34 cellular contexts compared by ENCODE assay signal in the genomic region with DNA sequence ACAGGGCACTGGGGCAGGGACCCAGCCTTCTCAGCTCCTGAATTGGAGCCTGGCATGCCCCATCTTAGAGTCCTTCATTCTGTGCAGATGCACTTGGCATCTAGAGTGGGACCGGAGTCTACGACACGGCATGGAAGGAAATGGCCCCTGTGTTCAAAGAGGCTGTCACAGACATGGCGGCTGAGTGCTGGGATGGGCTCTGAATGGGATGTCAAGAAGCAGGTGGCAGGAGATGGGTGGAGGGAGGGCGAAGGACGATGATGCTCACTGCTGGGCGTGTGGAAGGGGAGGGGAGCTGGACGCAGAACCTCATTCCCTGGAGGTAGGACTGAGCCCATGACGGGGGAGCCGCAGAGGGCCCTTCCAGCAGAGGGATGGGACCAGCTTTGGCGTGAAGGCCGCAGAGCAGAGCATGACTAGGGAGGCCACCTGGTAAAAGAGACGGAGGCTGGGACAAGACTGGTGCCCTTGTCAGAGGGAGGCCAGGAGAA. TPM values are rescaled to one million over a fixed set of nuclear protein-coding genes. Genes with fewer than 3 reads are reported as not detected.
"Had no signal": no experiment of that assay in that cellular context is flagged by ENCODE, and none has a peak within 500 bp of the region (broad histone marks: within the 10 kb centered on the region; RNA-seq: fewer than 3 reads in every experiment).

No MANE protein-coding gene starts in this region.

- H3K27ac ChIP-seq: brain microvascular endothelial cell, esophagus muscularis mucosa, foreskin keratinocyte, heart left ventricle, left lung, neutrophil, ovary, prostate gland, skin epidermis, stomach, thyroid gland, VCaP had no signal

- H3K4me3 ChIP-seq: esophagus muscularis mucosa, heart left ventricle, left lung, ovary, prostate gland, skin epidermis, stomach, thyroid gland had no signal

- H3K36me3 ChIP-seq: brain microvascular endothelial cell, esophagus muscularis mucosa, heart left ventricle, left lung, neutrophil, ovary, prostate gland, stomach, thyroid gland had no signal

- H3K4me1 ChIP-seq: esophagus muscularis mucosa, foreskin keratinocyte, prostate gland had no signal

- ATAC-seq: activated CD4-positive, CD25-positive, alpha-beta regulatory T cell treated with anti-CD3 and anti-CD28 coated beads, Interleukin-2, amount 50 U/mL, for 24 hours; foreskin keratinocyte; heart left ventricle; left lung; sciatic nerve; stimulated activated naive B cell treated with anti-CD40 and anti-IgM and Interleukin-4, amounts not matched to agents 10 μg/mL and 1 μg/mL and 100 μg/mL, for 72 hours had no signal

- H3K27me3 Mint-ChIP-seq: activated CD4-positive, alpha-beta memory T cell treated with anti-CD3 and anti-CD28 coated beads for 36 hours; activated naive CD8-positive, alpha-beta T cell treated with anti-CD3 and anti-CD28 coated beads, Interleukin-2, amount 10 ng/mL, durations not matched to agents 7 days and 5 days had no signal

- H3K27me3 ChIP-seq: ovary, thyroid gland had no signal

- H3K27ac Mint-ChIP-seq: activated CD4-positive, alpha-beta memory T cell treated with anti-CD3 and anti-CD28 coated beads for 36 hours; activated naive CD4-positive, alpha-beta T cell treated with anti-CD3 and anti-CD28 coated beads, Interleukin-2, amount 10 ng/mL, durations not matched to agents 7 days and 5 days; activated naive CD8-positive, alpha-beta T cell treated with anti-CD3 and anti-CD28 coated beads, Interleukin-2, amount 10 ng/mL, durations not matched to agents 7 days and 5 days; activated T-cell treated with anti-CD3 and anti-CD28 coated beads, Interleukin-2, amount 50 U/mL, for 24 hours; nephron had no signal

- H3K4me1 Mint-ChIP-seq: activated naive CD4-positive, alpha-beta T cell treated with anti-CD3 and anti-CD28 coated beads, Interleukin-2, amount 10 ng/mL, durations not matched to agents 7 days and 5 days; nephron had no signal

- H3K9me3 ChIP-seq: esophagus muscularis mucosa, heart left ventricle, left lung, neutrophil, ovary, prostate gland, stomach, thyroid gland had no signal

- DNase-seq: activated CD4-positive, alpha-beta memory T cell treated with anti-CD3 and anti-CD28 coated beads for 36 hours; activated CD4-positive, alpha-beta T cell treated with anti-CD3 and anti-CD28 coated beads for 48 hours; activated CD8-positive, alpha-beta memory T cell treated with anti-CD3 and anti-CD28 coated beads, Interleukin-2, amount 50 U/mL, for 4 hours; activated gamma-delta T cell; activated naive CD4-positive, alpha-beta T cell treated with anti-CD3 and anti-CD28 coated beads, Interleukin-2, amount 10 ng/mL, durations not matched to agents 7 days and 5 days; activated naive CD8-positive, alpha-beta T cell treated with anti-CD3 and anti-CD28 coated beads, Interleukin-2, amount 10 ng/mL, durations not matched to agents 7 days and 5 days; activated T-cell treated with anti-CD3 and anti-CD28 coated beads, Interleukin-2, amount 50 U/mL, for 24 hours; brain microvascular endothelial cell; caudate nucleus; foreskin keratinocyte; ovary; retina; stimulated activated CD4-positive, alpha-beta T cell treated with anti-CD3 and anti-CD28 coated beads, Interleukin-1b, Interleukin-23, amount 100 ng/mL, for 48 hours; stimulated activated naive B cell treated with anti-CD40 and anti-IgM and Interleukin-4, amounts not matched to agents 10 μg/mL and 1 μg/mL and 100 μg/mL, for 72 hours; stomach; thyroid gland had no signal

- H3K4me3 Mint-ChIP-seq: activated CD4-positive, alpha-beta memory T cell treated with anti-CD3 and anti-CD28 coated beads for 36 hours; activated naive CD4-positive, alpha-beta T cell treated with anti-CD3 and anti-CD28 coated beads, Interleukin-2, amount 10 ng/mL, durations not matched to agents 7 days and 5 days; activated naive CD8-positive, alpha-beta T cell treated with anti-CD3 and anti-CD28 coated beads, Interleukin-2, amount 10 ng/mL, durations not matched to agents 7 days and 5 days; activated T-cell treated with anti-CD3 and anti-CD28 coated beads, Interleukin-2, amount 50 U/mL, for 24 hours; nephron; stimulated activated naive B cell treated with anti-CD40 and anti-IgM and Interleukin-4, amounts not matched to agents 10 μg/mL and 1 μg/mL and 100 μg/mL, for 72 hours had no signal

- H3K36me3 Mint-ChIP-seq: activated CD4-positive, alpha-beta memory T cell treated with anti-CD3 and anti-CD28 coated beads for 36 hours; activated naive CD4-positive, alpha-beta T cell treated with anti-CD3 and anti-CD28 coated beads, Interleukin-2, amount 10 ng/mL, durations not matched to agents 7 days and 5 days; activated naive CD8-positive, alpha-beta T cell treated with anti-CD3 and anti-CD28 coated beads, Interleukin-2, amount 10 ng/mL, durations not matched to agents 7 days and 5 days; stimulated activated naive B cell treated with anti-CD40 and anti-IgM and Interleukin-4, amounts not matched to agents 10 μg/mL and 1 μg/mL and 100 μg/mL, for 72 hours had no signal

- H3K9me3 Mint-ChIP-seq: activated CD4-positive, alpha-beta memory T cell treated with anti-CD3 and anti-CD28 coated beads for 36 hours; activated naive CD4-positive, alpha-beta T cell treated with anti-CD3 and anti-CD28 coated beads, Interleukin-2, amount 10 ng/mL, durations not matched to agents 7 days and 5 days; activated naive CD8-positive, alpha-beta T cell treated with anti-CD3 and anti-CD28 coated beads, Interleukin-2, amount 10 ng/mL, durations not matched to agents 7 days and 5 days; activated T-cell treated with anti-CD3 and anti-CD28 coated beads, Interleukin-2, amount 50 U/mL, for 24 hours; nephron; stimulated activated naive B cell treated with anti-CD40 and anti-IgM and Interleukin-4, amounts not matched to agents 10 μg/mL and 1 μg/mL and 100 μg/mL, for 72 hours had no signal

RNA-seq across cellular contexts. Expression of a gene that starts 18.8 kb away (rescaled TPM):
- total RNA-seq: activated CD4-positive, alpha-beta memory T cell treated with anti-CD3 and anti-CD28 coated beads for 36 hours; activated CD8-positive, alpha-beta memory T cell treated with anti-CD3 and anti-CD28 coated beads for 36 hours; activated naive CD8-positive, alpha-beta T cell treated with anti-CD3 and anti-CD28 coated beads, Interleukin-2, amount 10 ng/mL, durations not matched to agents 7 days and 5 days; astrocyte; chondrocyte; foreskin keratinocyte; heart left ventricle; left lung; lung microvascular endothelial cell; prostate gland; sciatic nerve; T-helper 1 cell treated with Interleukin-12 subunit alpha and Interleukin-12 subunit beta and Interleukin-4 antibody, amounts not matched to agents 30 ng/mL and 1 ng/mL, for 36 hours; thyroid gland; ureter had no signal
- polyA plus RNA-seq: foreskin keratinocyte, heart left ventricle, ovary, stomach had no signal

RNA-seq across cellular contexts. Expression of a gene that starts 30.5 kb away (rescaled TPM):
- total RNA-seq: activated CD4-positive, alpha-beta memory T cell treated with anti-CD3 and anti-CD28 coated beads for 36 hours; activated CD8-positive, alpha-beta memory T cell treated with anti-CD3 and anti-CD28 coated beads for 36 hours; activated naive CD8-positive, alpha-beta T cell treated with anti-CD3 and anti-CD28 coated beads, Interleukin-2, amount 10 ng/mL, durations not matched to agents 7 days and 5 days; chondrocyte; esophagus muscularis mucosa; foreskin keratinocyte; heart left ventricle; lung microvascular endothelial cell; mesenteric fat pad; mucosa of gallbladder; sciatic nerve; stomach; T-helper 1 cell treated with Interleukin-12 subunit alpha and Interleukin-12 subunit beta and Interleukin-4 antibody, amounts not matched to agents 30 ng/mL and 1 ng/mL, for 36 hours; thyroid gland; ureter had no signal
- polyA plus RNA-seq: foreskin keratinocyte, heart left ventricle, stomach had no signal

RNA-seq across cellular contexts. Expression of a gene that starts 50.5 kb away (rescaled TPM):
- total RNA-seq: activated naive CD8-positive, alpha-beta T cell treated with anti-CD3 and anti-CD28 coated beads, Interleukin-2, amount 10 ng/mL, durations not matched to agents 7 days and 5 days; foreskin keratinocyte; lung microvascular endothelial cell; T-helper 1 cell treated with Interleukin-12 subunit alpha and Interleukin-12 subunit beta and Interleukin-4 antibody, amounts not matched to agents 30 ng/mL and 1 ng/mL, for 36 hours had no signal
- polyA plus RNA-seq: foreskin keratinocyte had no signal

RNA-seq across cellular contexts. Expression of a gene that starts 58.6 kb away (rescaled TPM):
- total RNA-seq: activated CD4-positive, alpha-beta memory T cell treated with anti-CD3 and anti-CD28 coated beads for 36 hours; activated CD8-positive, alpha-beta memory T cell treated with anti-CD3 and anti-CD28 coated beads for 36 hours; activated naive CD8-positive, alpha-beta T cell treated with anti-CD3 and anti-CD28 coated beads, Interleukin-2, amount 10 ng/mL, durations not matched to agents 7 days and 5 days; chondrocyte; foreskin keratinocyte; heart left ventricle; lung microvascular endothelial cell; mesenteric fat pad; mucosa of gallbladder; sciatic nerve; stomach; T-helper 1 cell treated with Interleukin-12 subunit alpha and Interleukin-12 subunit beta and Interleukin-4 antibody, amounts not matched to agents 30 ng/mL and 1 ng/mL, for 36 hours; thyroid gland; ureter had no signal
- polyA plus RNA-seq: foreskin keratinocyte, heart left ventricle, ovary, stomach had no signal
